8 cellular contexts compared by ENCODE assay signal in genomic region chr20:64041781-64042771, GRCh38. TPM values are rescaled to one million over a fixed set of nuclear protein-coding genes. Genes with fewer than 3 reads are reported as not detected.
DNase-seq lines count a peak whose midpoint lies in the region; ATAC-seq and TF ChIP-seq lines count a peak whose summit lies in the region.

No MANE protein-coding gene starts in this region.

- intact Hi-C loops in natural killer cell (cut with micrococcal nuclease) = no loop called here
- intact Hi-C loops in activated T-helper 1 cell treated with anti-CD3 and anti-CD28 coated beads, Interleukin-12 subunit alpha, Interleukin-12 subunit beta, Interleukin-2, Interleukin-4 antibody, amounts not matched to agents 30 ng/mL and 10 ng/mL and 1 ng/mL, durations not matched to agents 14 hours and 24 hours and 36 hours (cut with micrococcal nuclease) = loop anchor here (5.0 kb wide), 1 partner anchor 305 kb away; the partner anchor contains the start of genes LIME1 and SLC2A4RG
- intact Hi-C loops in lower leg skin (cut with DNase I; ENCODE audit: low total_unique reads) = no loop called here

- ATAC-seq in natural killer cell (no peak), GM19351 (IDR thresholded peaks at IDR 0.05; ENCODE audit: unreplicated experiment) (no peak), HG03097 (IDR thresholded peaks at IDR 0.05; ENCODE audit: low FRiP score, unreplicated experiment) (no peak)
- no peak for ATAC-seq in natural killer cell treated with Interleukin-12 subunit alpha and Interleukin-12 subunit beta and Interleukin-15 and Interleukin-18, amount 100 ng/mL, for 72 hours

- H3K27ac Mint-ChIP-seq in natural killer cell = no peak overlapping the region
- no peak overlapping the region for H3K27ac Mint-ChIP-seq in natural killer cell treated with Interleukin-12 subunit alpha and Interleukin-12 subunit beta and Interleukin-15 and Interleukin-18, amount 100 ng/mL, for 72 hours
- peak overlapping the region; percentile 76 for H3K27ac Mint-ChIP-seq in activated T-helper 1 cell treated with anti-CD3 and anti-CD28 coated beads, Interleukin-12 subunit alpha, Interleukin-12 subunit beta, Interleukin-2, Interleukin-4 antibody, amounts not matched to agents 30 ng/mL and 10 ng/mL and 1 ng/mL, durations not matched to agents 14 hours and 24 hours and 36 hours

- TF ChIP-seq CTCF in natural killer cell (IDR thresholded peaks at IDR 0.05) = no peak
- no peak for TF ChIP-seq CTCF in lower leg skin (IDR thresholded peaks at IDR 0.05)

- H3K4me3 Mint-ChIP-seq in natural killer cell = peak overlapping the region; percentile 42
- H3K4me3 Mint-ChIP-seq in natural killer cell treated with Interleukin-12 subunit alpha and Interleukin-12 subunit beta and Interleukin-15 and Interleukin-18, amount 100 ng/mL, for 72 hours = no peak overlapping the region
- H3K4me3 Mint-ChIP-seq in activated T-helper 1 cell treated with anti-CD3 and anti-CD28 coated beads, Interleukin-12 subunit alpha, Interleukin-12 subunit beta, Interleukin-2, Interleukin-4 antibody, amounts not matched to agents 30 ng/mL and 10 ng/mL and 1 ng/mL, durations not matched to agents 14 hours and 24 hours and 36 hours = peak overlapping the region; percentile 77

- no peak for DNase-seq in natural killer cell
- no peak for DNase-seq in natural killer cell treated with Interleukin-12 subunit alpha and Interleukin-12 subunit beta and Interleukin-15 and Interleukin-18, amount 100 ng/mL, for 72 hours (ENCODE audit: low spot score)
- DNase-seq in activated T-helper 1 cell treated with anti-CD3 and anti-CD28 coated beads, Interleukin-12 subunit alpha, Interleukin-12 subunit beta, Interleukin-2, Interleukin-4 antibody, amounts not matched to agents 30 ng/mL and 10 ng/mL and 1 ng/mL, durations not matched to agents 14 hours and 24 hours and 36 hours (ENCODE audit: low spot score) = no peak
- no peak for DNase-seq in lower leg skin (ENCODE audit: low spot score in 2 of 2)
- DNase-seq in HT-29 (ENCODE audit: low spot score) = no peak
- no peak for DNase-seq in erythroblast (lab: John Stamatoyannopoulos, UW)

- H3K27me3 Mint-ChIP-seq in natural killer cell (ENCODE audit: low read depth in 2 of 2) = peaks cover 23 to 28% of the 10 kb centered on the region in 2 donors
- H3K27me3 Mint-ChIP-seq in natural killer cell treated with Interleukin-12 subunit alpha and Interleukin-12 subunit beta and Interleukin-15 and Interleukin-18, amount 100 ng/mL, for 72 hours = peaks cover 16 to 20% of the 10 kb centered on the region in 2 donors
- peaks cover 16% of the 10 kb centered on the region for H3K27me3 Mint-ChIP-seq in activated T-helper 1 cell treated with anti-CD3 and anti-CD28 coated beads, Interleukin-12 subunit alpha, Interleukin-12 subunit beta, Interleukin-2, Interleukin-4 antibody, amounts not matched to agents 30 ng/mL and 10 ng/mL and 1 ng/mL, durations not matched to agents 14 hours and 24 hours and 36 hours (ENCODE audit: insufficient read depth)

- TF ChIP-seq POLR2A in lower leg skin (IDR thresholded peaks at IDR 0.05) = no peak
- no peak for TF ChIP-seq POLR2A in erythroblast (IDR thresholded peaks at IDR 0.05; ENCODE audit: low read length)

- H3K36me3 Mint-ChIP-seq in natural killer cell = no peaks in the 10 kb centered on the region
- H3K36me3 Mint-ChIP-seq in natural killer cell treated with Interleukin-12 subunit alpha and Interleukin-12 subunit beta and Interleukin-15 and Interleukin-18, amount 100 ng/mL, for 72 hours = no peaks in the 10 kb centered on the region
- H3K36me3 Mint-ChIP-seq in activated T-helper 1 cell treated with anti-CD3 and anti-CD28 coated beads, Interleukin-12 subunit alpha, Interleukin-12 subunit beta, Interleukin-2, Interleukin-4 antibody, amounts not matched to agents 30 ng/mL and 10 ng/mL and 1 ng/mL, durations not matched to agents 14 hours and 24 hours and 36 hours (ENCODE audit: low read depth) = peaks cover 3% of the 10 kb centered on the region

- H3K4me3 ChIP-seq in lower leg skin (ENCODE audit: low read depth, poor library complexity, severe bottlenecking) = peak overlapping the region; percentile 5

- 18 to 37% methylated on average over 22 to 37 of the region's 65 CpGs for WGBS in lower leg skin, 2 donors

- no peaks in the 10 kb centered on the region for H3K9me3 Mint-ChIP-seq in natural killer cell
- no peaks in the 10 kb centered on the region for H3K9me3 Mint-ChIP-seq in natural killer cell treated with Interleukin-12 subunit alpha and Interleukin-12 subunit beta and Interleukin-15 and Interleukin-18, amount 100 ng/mL, for 72 hours
- no peaks in the 10 kb centered on the region for H3K9me3 Mint-ChIP-seq in activated T-helper 1 cell treated with anti-CD3 and anti-CD28 coated beads, Interleukin-12 subunit alpha, Interleukin-12 subunit beta, Interleukin-2, Interleukin-4 antibody, amounts not matched to agents 30 ng/mL and 10 ng/mL and 1 ng/mL, durations not matched to agents 14 hours and 24 hours and 36 hours

- peaks cover 5 to 15% of the 10 kb centered on the region in 2 donors for H3K4me1 Mint-ChIP-seq in natural killer cell
- H3K4me1 Mint-ChIP-seq in natural killer cell treated with Interleukin-12 subunit alpha and Interleukin-12 subunit beta and Interleukin-15 and Interleukin-18, amount 100 ng/mL, for 72 hours (ENCODE audit: low read depth in 2 of 2) = peaks cover 2 to 5% of the 10 kb centered on the region in 2 donors
- H3K4me1 Mint-ChIP-seq in activated T-helper 1 cell treated with anti-CD3 and anti-CD28 coated beads, Interleukin-12 subunit alpha, Interleukin-12 subunit beta, Interleukin-2, Interleukin-4 antibody, amounts not matched to agents 30 ng/mL and 10 ng/mL and 1 ng/mL, durations not matched to agents 14 hours and 24 hours and 36 hours (ENCODE audit: low read depth) = peaks cover 43% of the 10 kb centered on the region

RNA-seq across cellular contexts. Expression of gene C20orf204, which starts 6.1 kb away (rescaled TPM):
- total RNA-seq in natural killer cell (1 to 10 TPM; 4.3 to 5.5 (median 5.3) TPM), lower leg skin (1 to 10 TPM in 1 of 4 donors, under 1 TPM in 3; 0.39 to 1.8 (median 0.66) TPM)
- total RNA-seq in natural killer cell treated with Interleukin-12 subunit alpha and Interleukin-12 subunit beta and Interleukin-15 and Interleukin-18, amount 100 ng/mL, for 72 hours = 1 to 10 TPM; 2.4 to 6.3 TPM
- total RNA-seq in activated T-helper 1 cell treated with anti-CD3 and anti-CD28 coated beads, Interleukin-12 subunit alpha, Interleukin-12 subunit beta, Interleukin-2, Interleukin-4 antibody, amounts not matched to agents 30 ng/mL and 10 ng/mL and 1 ng/mL, durations not matched to agents 14 hours and 24 hours and 36 hours = 5.4 and 6.1 TPM in 2 replicates
- total RNA-seq in HT-29 (2014; rRNA removed; shearing (Covaris generic)) = 0.69 and 1.5 TPM in 2 replicates

RNA-seq across cellular contexts. Expression of gene SOX18, which starts 7.4 kb away (rescaled TPM):
- not detected for total RNA-seq in natural killer cell
- not detected for total RNA-seq in natural killer cell treated with Interleukin-12 subunit alpha and Interleukin-12 subunit beta and Interleukin-15 and Interleukin-18, amount 100 ng/mL, for 72 hours
- 1.3 TPM in 2 replicates for total RNA-seq in activated T-helper 1 cell treated with anti-CD3 and anti-CD28 coated beads, Interleukin-12 subunit alpha, Interleukin-12 subunit beta, Interleukin-2, Interleukin-4 antibody, amounts not matched to agents 30 ng/mL and 10 ng/mL and 1 ng/mL, durations not matched to agents 14 hours and 24 hours and 36 hours
- 1 to 10 TPM; 1.1 to 7.3 (median 4.3) TPM for total RNA-seq in lower leg skin
- total RNA-seq in HT-29 (2014; rRNA removed; shearing (Covaris generic)) = not detected in 2 replicates

RNA-seq across cellular contexts. Expression of gene TCEA2, which starts 20.9 kb away (rescaled TPM):
- total RNA-seq in natural killer cell (10 to 100 TPM; 25.0 to 28.7 (median 28.5) TPM), lower leg skin (10 to 100 TPM; 16.5 to 52.3 (median 22.8) TPM)
- 10 to 100 TPM; 23.2 to 24.1 TPM for total RNA-seq in natural killer cell treated with Interleukin-12 subunit alpha and Interleukin-12 subunit beta and Interleukin-15 and Interleukin-18, amount 100 ng/mL, for 72 hours
- 33.8 TPM in 2 replicates for total RNA-seq in activated T-helper 1 cell treated with anti-CD3 and anti-CD28 coated beads, Interleukin-12 subunit alpha, Interleukin-12 subunit beta, Interleukin-2, Interleukin-4 antibody, amounts not matched to agents 30 ng/mL and 10 ng/mL and 1 ng/mL, durations not matched to agents 14 hours and 24 hours and 36 hours
- total RNA-seq in HT-29 (2014; rRNA removed; shearing (Covaris generic)) = 1.2 TPM in 1 of 2 replicates, not detected in the other

RNA-seq across cellular contexts. Expression of gene RGS19, which starts 37.2 kb away (rescaled TPM):
- 10 to 100 TPM; 61.9 to 76.4 (median 68.2) TPM for total RNA-seq in natural killer cell
- 10 to 100 TPM; 27.1 to 33.4 TPM for total RNA-seq in natural killer cell treated with Interleukin-12 subunit alpha and Interleukin-12 subunit beta and Interleukin-15 and Interleukin-18, amount 100 ng/mL, for 72 hours
- 54.7 and 55.9 TPM in 2 replicates for total RNA-seq in activated T-helper 1 cell treated with anti-CD3 and anti-CD28 coated beads, Interleukin-12 subunit alpha, Interleukin-12 subunit beta, Interleukin-2, Interleukin-4 antibody, amounts not matched to agents 30 ng/mL and 10 ng/mL and 1 ng/mL, durations not matched to agents 14 hours and 24 hours and 36 hours
- 10 to 100 TPM; 10.4 to 26.4 (median 16.6) TPM for total RNA-seq in lower leg skin
- 89.2 and 99.8 TPM in 2 replicates for total RNA-seq in HT-29 (2014; rRNA removed; shearing (Covaris generic))

RNA-seq across cellular contexts. Expression of gene OPRL1, which starts 37.8 kb away (rescaled TPM):
- total RNA-seq in natural killer cell = 1 to 10 TPM; 1.2 to 2.2 (median 1.4) TPM
- under 1 TPM; 0.12 to 0.20 TPM for total RNA-seq in natural killer cell treated with Interleukin-12 subunit alpha and Interleukin-12 subunit beta and Interleukin-15 and Interleukin-18, amount 100 ng/mL, for 72 hours
- total RNA-seq in activated T-helper 1 cell treated with anti-CD3 and anti-CD28 coated beads, Interleukin-12 subunit alpha, Interleukin-12 subunit beta, Interleukin-2, Interleukin-4 antibody, amounts not matched to agents 30 ng/mL and 10 ng/mL and 1 ng/mL, durations not matched to agents 14 hours and 24 hours and 36 hours = 0.16 and 0.20 TPM in 2 replicates
- under 1 TPM; 0.15 to 0.88 (median 0.28) TPM for total RNA-seq in lower leg skin
- total RNA-seq in HT-29 (2014; rRNA removed; shearing (Covaris generic)) = 1.2 and 1.5 TPM in 2 replicates
